26 cellular contexts compared by ENCODE assay signal in genomic region chr9:19057033-19057432, GRCh38. TPM values are rescaled to one million over a fixed set of nuclear protein-coding genes. Genes with fewer than 3 reads are reported as not detected.
DNase-seq lines count a peak whose midpoint lies in the region; ATAC-seq, FAIRE-seq and TF ChIP-seq lines count a peak whose summit lies in the region.
"Had no signal": no experiment of that assay in that cellular context is flagged by ENCODE, and none has a peak within 500 bp of the region (broad histone marks: within the 10 kb centered on the region; RNA-seq: fewer than 3 reads in every experiment).

No MANE protein-coding gene starts in this region.

- peak; percentile 27; the same call in 1 of the 3 replicates for ATAC-seq in DND-41 (ENCODE audit: insufficient read depth, low read depth)
- no peak for ATAC-seq in SK-N-SH treated with all-trans-retinoic acid at 6 μM for 48 hours
- ATAC-seq: GM12878, HCT116 had no signal

- intact Hi-C loops in activated CD4-positive, alpha-beta T cell treated with anti-CD3 and anti-CD28 coated beads, Interleukin-2, amount 10 ng/mL, durations not matched to agents 24 days and 14 days (cut with micrococcal nuclease) = no loop called here

- H3K56ac ChIP-seq in H1 (replicated peaks; ENCODE audit: insufficient read length, low read depth, low read length) = no peak overlapping the region

- H3K4me1 Mint-ChIP-seq in activated CD4-positive, alpha-beta T cell treated with anti-CD3 and anti-CD28 coated beads, Interleukin-2, amount 10 ng/mL, durations not matched to agents 24 days and 14 days = peaks cover 4% of the 10 kb centered on the region
- peaks cover 7% of the 10 kb centered on the region for H3K4me1 Mint-ChIP-seq in activated CD4-positive, alpha-beta T cell treated with anti-CD3 and anti-CD28 coated beads, Interleukin-2, amount 10 ng/mL, durations not matched to agents 7 days and 5 days

- peak; percentile 38 for DNase-seq in activated CD4-positive, alpha-beta T cell treated with anti-CD3 and anti-CD28 coated beads, Interleukin-2, amount 10 ng/mL, durations not matched to agents 24 days and 14 days
- DNase-seq in activated CD4-positive, alpha-beta T cell treated with anti-CD3 and anti-CD28 coated beads, Interleukin-2, amount 10 ng/mL, durations not matched to agents 7 days and 5 days = no peak
- DNase-seq in DND-41 = no peak
- DNase-seq in NCI-H69 (lab: John Stamatoyannopoulos, UW) = peak; percentile 17
- DNase-seq in H1 (ENCODE audit: low read depth in 1 of 2, low spot score in 2 of 2) = no peak
- no peak for DNase-seq in small intestine
- DNase-seq in Karpas-422 = no peak
- DNase-seq: CD4-positive, CD25-positive, alpha-beta regulatory T cell; DMS53; EL; GDM1; MV-4-11; NCI-H1105 treated with DMSO at 0.1 percent for 48 hours; NCI-H146; NCI-H2029; NCI-H446 treated with DMSO at 0.1 percent for 48 hours; NCI-H526; OCI-M1; Peyer's patch; SHP77 treated with DMSO at 0.1 percent for 48 hours had no signal

- TF ChIP-seq CTCF in DND-41 (IDR thresholded peaks at IDR 0.05; ENCODE audit: borderline replicate concordance, extremely low read depth, low read length, poor library complexity, severe bottlenecking) (no peak), H1 (IDR thresholded peaks at IDR 0.05; ENCODE audit: control extremely low read depth in 1 of 3, insufficient read depth in 1 of 3, low read depth in 1 of 3, low read length in 3 of 3) (no peak)

- peaks cover 5% of the 10 kb centered on the region for H3K79me2 ChIP-seq in DND-41 (ENCODE audit: insufficient read depth, low read length)
- no peaks in the 10 kb centered on the region for H3K79me2 ChIP-seq in H1 (ENCODE audit: control insufficient read depth in 1 of 2, insufficient read depth in 2 of 2, low read length in 2 of 2)
- peaks cover 6% of the 10 kb centered on the region; the same call in 1 of the 2 replicates for H3K79me2 ChIP-seq in Karpas-422 (ENCODE audit: low read length)

- no peak overlapping the region for H2AFZ ChIP-seq in DND-41 (ENCODE audit: low read depth, low read length)
- no peak overlapping the region for H2AFZ ChIP-seq in H1 (ENCODE audit: low read length)
- no peak overlapping the region for H2AFZ ChIP-seq in Karpas-422 (ENCODE audit: low read length)

- no peak for TF ChIP-seq RAD21 in H1 (IDR thresholded peaks at IDR 0.05 in 1 of 2, conservative IDR thresholded peaks at IDR 0.05 in 1 of 2; ENCODE audit: low read depth in 2 of 2, low read length in 2 of 2)

- no peaks in the 10 kb centered on the region for H3K23me2 ChIP-seq in H1 (ENCODE audit: low read depth, low read length)

- H3K4me1 ChIP-seq in DND-41 (ENCODE audit: insufficient read depth, low read length) (peaks cover 4% of the 10 kb centered on the region), H1 (replicated peaks in 1 of 4; ENCODE audit: control insufficient read depth in 3 of 4, insufficient read depth in 4 of 4, low read length in 3 of 4) (no peaks in the 10 kb centered on the region), small intestine (ENCODE audit: control insufficient read depth in 2 of 2, insufficient read depth in 1 of 2, low read depth in 1 of 2, low read length in 1 of 2) (peaks cover 0 to 3% of the 10 kb centered on the region in 2 donors), Karpas-422 (ENCODE audit: low read length) (no peaks in the 10 kb centered on the region; the same call in none of the 2 replicates)

- no peak for TF ChIP-seq POLR2A in H1 (IDR thresholded peaks at IDR 0.05; ENCODE audit: control extremely low read depth in 1 of 2, low read depth in 2 of 2, low read length in 2 of 2)

- H4K20me1 ChIP-seq in DND-41 (ENCODE audit: insufficient read depth, low read length) (no peaks in the 10 kb centered on the region), H1 (replicated peaks in 1 of 2; ENCODE audit: control insufficient read depth in 1 of 2, insufficient read depth in 2 of 2, low read length in 2 of 2) (peaks cover 0 to 3% of the 10 kb centered on the region in 2 experiments), Karpas-422 (ENCODE audit: insufficient read depth, low read depth, low read length) (no peaks in the 10 kb centered on the region)

- H4K91ac ChIP-seq in H1 (replicated peaks; ENCODE audit: insufficient read length, low read length) = no peak overlapping the region

- H4K5ac ChIP-seq in H1 (ENCODE audit: insufficient read length, low read depth, low read length) = no peak overlapping the region

- TF ChIP-seq EP300 in H1 (IDR thresholded peaks at IDR 0.05; ENCODE audit: borderline replicate concordance in 1 of 2, low read depth in 2 of 2, low read length in 2 of 2) = no peak

- no peak overlapping the region for H3K4ac ChIP-seq in H1 (replicated peaks; ENCODE audit: insufficient read length, low read depth, low read length)

- no peak overlapping the region for H2BK5ac ChIP-seq in H1 (ENCODE audit: low read depth, low read length)

- no peaks in the 10 kb centered on the region for H3K9me2 ChIP-seq in Karpas-422 (replicated peaks; ENCODE audit: insufficient read depth, low read length)

- POLR2A ChIA-PET in activated CD4-positive, alpha-beta T cell treated with anti-CD3 and anti-CD28 coated beads, Interleukin-2, amount 10 ng/mL, durations not matched to agents 7 days and 5 days (lab: Charles Lee) = interaction anchor here (0.6 kb wide), 1 partner anchor 23 kb away, joined by 3 read pairs; no protein-coding TSS in a partner anchor
- POLR2A ChIA-PET in H1 (lab: Charles Lee; ENCODE audit: partially characterized antibody) = interaction anchor here (0.6 to 1.7 kb wide), 4 partner anchors 15 to 45 kb away, joined by 3 to 4 read pairs (median 3); no protein-coding TSS in a partner anchor

- no peak overlapping the region for H2BK12ac ChIP-seq in H1 (ENCODE audit: low read depth, low read length)

- FAIRE-seq in H1 (lab: Jason Lieb, UNC) (no peak), small intestine (lab: Jason Lieb, UNC) (no peak)
- FAIRE-seq: GM12878 had no signal

- no peaks in the 10 kb centered on the region for H3K27me3 ChIP-seq in DND-41 (ENCODE audit: insufficient read depth, low read length, poor library complexity)
- no peaks in the 10 kb centered on the region for H3K27me3 ChIP-seq in H1 (replicated peaks in 1 of 4; ENCODE audit: control insufficient read depth in 3 of 4, extremely low read depth in 1 of 4, insufficient read depth in 3 of 4, low read length in 3 of 4)
- H3K27me3 ChIP-seq in small intestine (ENCODE audit: control insufficient read depth in 2 of 2, insufficient read depth in 2 of 2, low read length in 2 of 2) = no peaks in the 10 kb centered on the region
- no peaks in the 10 kb centered on the region for H3K27me3 ChIP-seq in Karpas-422 (ENCODE audit: low read length)
- H3K27me3 ChIP-seq: BLaER1, Peyer's patch had no signal

- H3K4me3 ChIP-seq in DND-41 (ENCODE audit: low read depth in 1 of 2, low read length in 2 of 2) = no peak overlapping the region
- no peak overlapping the region for H3K4me3 ChIP-seq in H1 (ENCODE audit: extremely low read depth in 1 of 4, insufficient read depth in 2 of 4, low read depth in 3 of 4, low read length in 4 of 4)
- H3K4me3 ChIP-seq in small intestine (ENCODE audit: low read depth in 1 of 2, low read length in 2 of 2) = no peak overlapping the region
- H3K4me3 ChIP-seq in Karpas-422 (ENCODE audit: low read length) = no peak overlapping the region
- H3K4me3 ChIP-seq: BLaER1, GM12878, Peyer's patch had no signal

- H2BK15ac ChIP-seq in H1 (ENCODE audit: low read length) = no peak overlapping the region

- H3K36me3 ChIP-seq in DND-41 (ENCODE audit: insufficient read depth, low read length) = peaks cover 49% of the 10 kb centered on the region
- peaks cover 13 to 51% (median 39%) of the 10 kb centered on the region in 4 experiments for H3K36me3 ChIP-seq in H1 (ENCODE audit: control insufficient read depth in 2 of 4, insufficient read depth in 4 of 4, low read length in 3 of 4)
- H3K36me3 ChIP-seq in small intestine (ENCODE audit: control insufficient read depth in 2 of 2, insufficient read depth in 2 of 2, low read length in 2 of 2) = peaks cover 5 to 14% of the 10 kb centered on the region in 2 donors
- peaks cover 48% of the 10 kb centered on the region for H3K36me3 ChIP-seq in Karpas-422 (ENCODE audit: insufficient read depth, low read length)

- H3K9me3 Mint-ChIP-seq in activated CD4-positive, alpha-beta T cell treated with anti-CD3 and anti-CD28 coated beads, Interleukin-2, amount 10 ng/mL, durations not matched to agents 24 days and 14 days = no peaks in the 10 kb centered on the region
- H3K9me3 Mint-ChIP-seq in activated CD4-positive, alpha-beta T cell treated with anti-CD3 and anti-CD28 coated beads, Interleukin-2, amount 10 ng/mL, durations not matched to agents 7 days and 5 days = no peaks in the 10 kb centered on the region
- H3K9me3 Mint-ChIP-seq: CD4-positive, CD25-positive, alpha-beta regulatory T cell had no signal

- no peak overlapping the region for H3K9ac ChIP-seq in DND-41 (ENCODE audit: low read depth, low read length)
- H3K9ac ChIP-seq in H1 (replicated peaks in 1 of 4; ENCODE audit: extremely low read depth in 1 of 4, low read depth in 3 of 4, low read length in 3 of 4) = no peak overlapping the region
- H3K9ac ChIP-seq in Karpas-422 (ENCODE audit: low read length) = no peak overlapping the region
- H3K9ac ChIP-seq: BLaER1 had no signal

- no peak overlapping the region for H3K27ac Mint-ChIP-seq in activated CD4-positive, alpha-beta T cell treated with anti-CD3 and anti-CD28 coated beads, Interleukin-2, amount 10 ng/mL, durations not matched to agents 24 days and 14 days
- no peak overlapping the region for H3K27ac Mint-ChIP-seq in activated CD4-positive, alpha-beta T cell treated with anti-CD3 and anti-CD28 coated beads, Interleukin-2, amount 10 ng/mL, durations not matched to agents 7 days and 5 days
- H3K27ac Mint-ChIP-seq: CD4-positive, CD25-positive, alpha-beta regulatory T cell had no signal

- H3K27ac ChIP-seq in DND-41 (ENCODE audit: low read length) (no peak overlapping the region), H1 (ENCODE audit: low read depth, low read length) (no peak overlapping the region), small intestine (ENCODE audit: low read depth in 1 of 2, low read length in 1 of 2) (no peak overlapping the region), Karpas-422 (ENCODE audit: low read length) (no peak overlapping the region)
- H3K27ac ChIP-seq: BLaER1, Peyer's patch had no signal

- H3K4me2 ChIP-seq in DND-41 (ENCODE audit: insufficient read depth, low read length) = no peak overlapping the region
- H3K4me2 ChIP-seq in H1 (ENCODE audit: insufficient read depth in 1 of 2, low read depth in 2 of 2, low read length in 2 of 2) = no peak overlapping the region
- no peak overlapping the region for H3K4me2 ChIP-seq in Karpas-422 (ENCODE audit: low read depth, low read length, poor library complexity, severe bottlenecking)
- H3K4me2 ChIP-seq: BLaER1 had no signal

- H3K79me1 ChIP-seq in H1 (ENCODE audit: low read depth, low read length) = no peaks in the 10 kb centered on the region

- no peak overlapping the region for H3K18ac ChIP-seq in H1 (ENCODE audit: extremely low read depth, low read length)

- peaks cover 62% of the 10 kb centered on the region for H3K36me3 Mint-ChIP-seq in activated CD4-positive, alpha-beta T cell treated with anti-CD3 and anti-CD28 coated beads, Interleukin-2, amount 10 ng/mL, durations not matched to agents 24 days and 14 days (ENCODE audit: low read depth)
- peaks cover 59% of the 10 kb centered on the region for H3K36me3 Mint-ChIP-seq in activated CD4-positive, alpha-beta T cell treated with anti-CD3 and anti-CD28 coated beads, Interleukin-2, amount 10 ng/mL, durations not matched to agents 7 days and 5 days (ENCODE audit: low read depth)

- no peak overlapping the region for H3K14ac ChIP-seq in H1 (ENCODE audit: insufficient read length)

- no peak overlapping the region for H3K23ac ChIP-seq in H1 (ENCODE audit: insufficient read length)

- H2AK5ac ChIP-seq in H1 (ENCODE audit: low read depth, low read length) = no peak overlapping the region

- no peak overlapping the region for H2BK20ac ChIP-seq in H1 (ENCODE audit: low read length)

- H3K27me3 Mint-ChIP-seq in activated CD4-positive, alpha-beta T cell treated with anti-CD3 and anti-CD28 coated beads, Interleukin-2, amount 10 ng/mL, durations not matched to agents 24 days and 14 days = no peaks in the 10 kb centered on the region
- no peaks in the 10 kb centered on the region for H3K27me3 Mint-ChIP-seq in activated CD4-positive, alpha-beta T cell treated with anti-CD3 and anti-CD28 coated beads, Interleukin-2, amount 10 ng/mL, durations not matched to agents 7 days and 5 days
- H3K27me3 Mint-ChIP-seq: CD4-positive, CD25-positive, alpha-beta regulatory T cell had no signal

- H2BK120ac ChIP-seq in H1 (replicated peaks; ENCODE audit: low read depth, low read length) = no peak overlapping the region

- H3K4me3 Mint-ChIP-seq in activated CD4-positive, alpha-beta T cell treated with anti-CD3 and anti-CD28 coated beads, Interleukin-2, amount 10 ng/mL, durations not matched to agents 24 days and 14 days = no peak overlapping the region
- H3K4me3 Mint-ChIP-seq in activated CD4-positive, alpha-beta T cell treated with anti-CD3 and anti-CD28 coated beads, Interleukin-2, amount 10 ng/mL, durations not matched to agents 7 days and 5 days = no peak overlapping the region
- H3K4me3 Mint-ChIP-seq: CD4-positive, CD25-positive, alpha-beta regulatory T cell had no signal

- H3K9me3 ChIP-seq in DND-41 (ENCODE audit: insufficient read depth, low read length, severe bottlenecking) = no peaks in the 10 kb centered on the region
- H3K9me3 ChIP-seq in H1 (ENCODE audit: insufficient read depth in 2 of 2, low read depth in 1 of 2, low read length in 1 of 2) = no peaks in the 10 kb centered on the region
- no peaks in the 10 kb centered on the region for H3K9me3 ChIP-seq in small intestine (ENCODE audit: control insufficient read depth, low read depth)
- no peaks in the 10 kb centered on the region for H3K9me3 ChIP-seq in Karpas-422 (ENCODE audit: low read length)
- H3K9me3 ChIP-seq: BLaER1, Peyer's patch had no signal

- CTCF ChIA-PET in activated CD4-positive, alpha-beta T cell treated with anti-CD3 and anti-CD28 coated beads, Interleukin-2, amount 10 ng/mL, durations not matched to agents 7 days and 5 days (lab: Charles Lee) = interaction anchor here (0.6 to 1.2 kb wide), 2 partner anchors 119 to 242 kb away, joined by 3 read pairs; no protein-coding TSS in a partner anchor
- CTCF ChIA-PET in H1 (lab: Charles Lee; ENCODE audit: partially characterized antibody) = no interaction called here

- H4K8ac ChIP-seq in H1 (ENCODE audit: extremely low read depth, insufficient read depth, low read length) = no peak overlapping the region

RNA-seq across cellular contexts. Expression of gene RRAGA, which starts 7.8 kb away (rescaled TPM):
- 54.1 and 54.3 TPM in 2 replicates for total RNA-seq in activated CD4-positive, alpha-beta T cell treated with anti-CD3 and anti-CD28 coated beads, Interleukin-2, amount 10 ng/mL, durations not matched to agents 24 days and 14 days
- 10 to 100 TPM; 45.5 to 46.6 TPM for total RNA-seq in activated CD4-positive, alpha-beta T cell treated with anti-CD3 and anti-CD28 coated beads, Interleukin-2, amount 10 ng/mL, durations not matched to agents 7 days and 5 days
- 46.2 and 46.5 TPM in 2 replicates for total RNA-seq in H1 (2021; fragmentation: NEBNext Ultra II Directional; extraction: Animal tissue kit (Norgen Biotek cat#: 25700))
- polyA plus RNA-seq in H1 (2011; rRNA removed) = 35.2 and 45.6 TPM in 2 replicates
- polyA plus RNA-seq in H1 (2011; cell fraction: cytosol; rRNA removed) = 45.9 TPM
- polyA plus RNA-seq in H1 (2011; cell fraction: nucleus; rRNA removed) = 27.8 TPM
- 42.8 to 50.7 TPM (median 47.9 TPM) in 4 replicates for polyA plus RNA-seq in H1 (2012, experiment 1 of 2)
- 36.7 TPM for polyA plus RNA-seq in H1 (2012, experiment 2 of 2)
- 33.0 TPM for polyA plus RNA-seq in H1 (2013, experiment 1 of 2)
- 31.8 TPM for polyA plus RNA-seq in H1 (2013, experiment 2 of 2)
- polyA minus RNA-seq in H1 (2011; rRNA and poly(A)+ RNA removed) = 45.7 and 49.4 TPM in 2 replicates
- 24.5 TPM for polyA minus RNA-seq in H1 (2011; cell fraction: cytosol; rRNA and poly(A)+ RNA removed)
- 21.2 TPM for polyA minus RNA-seq in H1 (2011; cell fraction: nucleus; rRNA and poly(A)+ RNA removed)
- polyA plus RNA-seq in small intestine = 10 to 100 TPM; 64.6 to 92.7 (median 65.3) TPM
- 23.8 and 32.0 TPM in 2 replicates for total RNA-seq in Karpas-422 (2014; rRNA removed; shearing (Covaris generic); ENCODE audit: low replicate concordance)

RNA-seq across cellular contexts. Expression of gene SAXO1, which starts 24.0 kb away (rescaled TPM):
- not detected in 2 replicates for total RNA-seq in activated CD4-positive, alpha-beta T cell treated with anti-CD3 and anti-CD28 coated beads, Interleukin-2, amount 10 ng/mL, durations not matched to agents 24 days and 14 days
- under 1 TPM in 1 of 2 experiments, not detected in 1; 0.10 TPM for total RNA-seq in activated CD4-positive, alpha-beta T cell treated with anti-CD3 and anti-CD28 coated beads, Interleukin-2, amount 10 ng/mL, durations not matched to agents 7 days and 5 days
- 0.20 TPM in 1 of 2 replicates, not detected in the other for total RNA-seq in H1 (2021; fragmentation: NEBNext Ultra II Directional; extraction: Animal tissue kit (Norgen Biotek cat#: 25700))
- 0.11 TPM in 2 replicates for polyA plus RNA-seq in H1 (2011; rRNA removed)
- 0.10 TPM for polyA plus RNA-seq in H1 (2011; cell fraction: cytosol; rRNA removed)
- polyA plus RNA-seq in H1 (2011; cell fraction: nucleus; rRNA removed) = 0.23 TPM
- polyA plus RNA-seq in H1 (2012, experiment 1 of 2) = 0.05 TPM in 1 of 4 replicates, not detected in the others
- 0.08 TPM for polyA plus RNA-seq in H1 (2012, experiment 2 of 2)
- under 0.01 TPM for polyA plus RNA-seq in H1 (2013, experiment 1 of 2)
- 0.06 TPM for polyA plus RNA-seq in H1 (2013, experiment 2 of 2)
- 0.38 and 0.54 TPM in 2 replicates for polyA minus RNA-seq in H1 (2011; rRNA and poly(A)+ RNA removed)
- 0.66 TPM for polyA minus RNA-seq in H1 (2011; cell fraction: cytosol; rRNA and poly(A)+ RNA removed)
- 1.1 TPM for polyA minus RNA-seq in H1 (2011; cell fraction: nucleus; rRNA and poly(A)+ RNA removed)
- under 1 TPM in 1 of 3 donors, not detected in 2; 0.01 TPM for polyA plus RNA-seq in small intestine
- total RNA-seq in Karpas-422 (2014; rRNA removed; shearing (Covaris generic); ENCODE audit: low replicate concordance) = not detected in 2 replicates
- total RNA-seq: A172, GM12878, MCF 10A, Peyer's patch had no signal

RNA-seq across cellular contexts. Expression of gene HAUS6, which starts 45.7 kb away (rescaled TPM):
- 32.2 and 34.3 TPM in 2 replicates for total RNA-seq in activated CD4-positive, alpha-beta T cell treated with anti-CD3 and anti-CD28 coated beads, Interleukin-2, amount 10 ng/mL, durations not matched to agents 24 days and 14 days
- 10 to 100 TPM; 25.0 to 26.2 TPM for total RNA-seq in activated CD4-positive, alpha-beta T cell treated with anti-CD3 and anti-CD28 coated beads, Interleukin-2, amount 10 ng/mL, durations not matched to agents 7 days and 5 days
- total RNA-seq in H1 (2021; fragmentation: NEBNext Ultra II Directional; extraction: Animal tissue kit (Norgen Biotek cat#: 25700)) = 52.4 and 53.4 TPM in 2 replicates
- polyA plus RNA-seq in H1 (2011; rRNA removed) (9.1 and 11.7 TPM in 2 replicates), small intestine (1 to 10 TPM; 2.7 to 4.7 (median 3.0) TPM)
- polyA plus RNA-seq in H1 (2011; cell fraction: cytosol; rRNA removed) = 15.4 TPM
- polyA plus RNA-seq in H1 (2011; cell fraction: nucleus; rRNA removed) = 11.6 TPM
- polyA plus RNA-seq in H1 (2012, experiment 1 of 2) = 15.3 to 27.2 TPM (median 17.0 TPM) in 4 replicates
- polyA plus RNA-seq in H1 (2012, experiment 2 of 2) = 1.0 TPM
- 33.9 TPM for polyA plus RNA-seq in H1 (2013, experiment 1 of 2)
- polyA plus RNA-seq in H1 (2013, experiment 2 of 2) = 32.1 TPM
- 26.1 and 34.3 TPM in 2 replicates for polyA minus RNA-seq in H1 (2011; rRNA and poly(A)+ RNA removed)
- polyA minus RNA-seq in H1 (2011; cell fraction: cytosol; rRNA and poly(A)+ RNA removed) = 18.1 TPM
- polyA minus RNA-seq in H1 (2011; cell fraction: nucleus; rRNA and poly(A)+ RNA removed) = 43.0 TPM
- total RNA-seq in Karpas-422 (2014; rRNA removed; shearing (Covaris generic); ENCODE audit: low replicate concordance) = 23.2 and 32.6 TPM in 2 replicates

Comparison
In these comparisons a context has a peak if more than half of its experiments do, and no peak if none do; other contexts are left out.
1. DNase-seq: peak in activated CD4-positive, alpha-beta T cell treated with anti-CD3 and anti-CD28 coated beads, Interleukin-2, amount 10 ng/mL, durations not matched to agents 24 days and 14 days (single experiment) and NCI-H69 (single experiment); none in activated CD4-positive, alpha-beta T cell treated with anti-CD3 and anti-CD28 coated beads, Interleukin-2, amount 10 ng/mL, durations not matched to agents 7 days and 5 days (single experiment), DND-41 (single experiment), H1 (0 of 2), small intestine (single experiment) and Karpas-422 (single experiment).